ENCODE assay signal across 11 cellular contexts in the genomic region with DNA sequence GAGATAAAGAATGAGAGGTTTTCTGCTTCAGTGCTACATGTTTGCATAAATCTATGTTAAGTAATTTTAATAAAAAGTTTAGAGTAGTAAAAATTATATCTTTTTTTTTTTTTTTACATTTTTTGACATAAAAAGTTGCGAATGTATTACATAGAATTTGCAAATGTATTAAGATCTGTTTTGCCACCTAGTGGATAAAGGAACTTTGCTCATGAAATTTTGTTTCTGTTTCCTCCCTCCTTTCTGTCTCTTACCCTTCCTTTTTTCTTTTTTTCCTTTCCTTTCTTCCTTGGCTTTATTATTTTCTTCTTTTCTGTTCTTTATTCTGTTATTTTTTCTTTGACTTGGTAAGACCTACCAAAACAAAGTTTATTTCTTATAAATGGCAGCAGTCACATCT. TPM values are rescaled to one million over a fixed set of nuclear protein-coding genes. Genes with fewer than 3 reads are reported as not detected.
DNase-seq lines count a peak whose midpoint lies in the region; ATAC-seq, FAIRE-seq and TF ChIP-seq lines count a peak whose summit lies in the region.
"Had no signal": no experiment of that assay in that cellular context is flagged by ENCODE, and none has a peak within 500 bp of the region (broad histone marks: within the 10 kb centered on the region; RNA-seq: fewer than 3 reads in every experiment).

No MANE protein-coding gene starts in this region.

- H2BK12ac ChIP-seq in mesenchymal stem cell (ENCODE audit: low read length in 2 of 2), result no peak overlapping the region

- no peak overlapping the region for H2BK20ac ChIP-seq in IMR-90 (ENCODE audit: low read depth, low read length)

- H3K14ac ChIP-seq in IMR-90 (replicated peaks; ENCODE audit: low read depth, low read length) (no peak overlapping the region), mesenchymal stem cell (ENCODE audit: low read length in 2 of 2) (no peak overlapping the region)

- H3K18ac ChIP-seq in IMR-90 (ENCODE audit: low read depth, low read length), result no peak overlapping the region
- no peak overlapping the region for H3K18ac ChIP-seq in mesenchymal stem cell (ENCODE audit: low read depth in 1 of 2, low read length in 2 of 2)

- H4K5ac ChIP-seq in IMR-90 (ENCODE audit: low read depth, low read length), result no peak overlapping the region

- POLR2A ChIA-PET in BJ (lab: Charles Lee) (no interaction called here), IMR-90 (lab: Charles Lee; ENCODE audit: unreplicated experiment) (no interaction called here), GM12878 (lab: Charles Lee) (no interaction called here)

- H4K91ac ChIP-seq in IMR-90 (ENCODE audit: insufficient read depth, low read depth, low read length), result no peak overlapping the region
- no peak overlapping the region for H4K91ac ChIP-seq in mesenchymal stem cell (ENCODE audit: low read length)

- H3K4me3 ChIP-seq in BJ (ENCODE audit: low read depth, low read length) (no peak overlapping the region), IMR-90 (ENCODE audit: insufficient read depth, low read depth, low read length) (no peak overlapping the region), GM12878 (no peak overlapping the region), mesenchymal stem cell (ENCODE audit: insufficient read depth in 1 of 2, low read depth in 1 of 2, low read length in 2 of 2) (no peak overlapping the region)
- H3K4me3 ChIP-seq: SJSA1 had no signal

- H3K27ac ChIP-seq in IMR-90 (ENCODE audit: insufficient read depth, low read length) (no peak overlapping the region), GM12878 (ENCODE audit: control insufficient read depth, insufficient read depth) (no peak overlapping the region), mesenchymal stem cell (ENCODE audit: low read length, poor library complexity, severe bottlenecking) (no peak overlapping the region)
- H3K27ac ChIP-seq: SJSA1 had no signal

- TF ChIP-seq POLR2A in IMR-90 (IDR thresholded peaks at IDR 0.05; ENCODE audit: low read depth, low read length) (no peak), GM12878 (IDR thresholded peaks at IDR 0.05; ENCODE audit: low read depth, low read length) (no peak)

- no CpG with 5 or more reads among the region's 1 CpG for WGBS in IMR-90 (ENCODE audit: extremely low coverage in 2 of 2, insufficient read length in 1 of 2), 2 experiments
- 100% methylated on average over 1 of the region's 1 CpG for WGBS in GM12878 (ENCODE audit: insufficient coverage, insufficient replicate concordance, low lambda C conversion rate, missing lambda C conversion rate)
- WGBS in mesenchymal stem cell, result no CpG with 5 or more reads among the region's 1 CpG

- H2AFZ ChIP-seq in IMR-90 (replicated peaks; ENCODE audit: low read length, poor library complexity), result no peak overlapping the region
- H2AFZ ChIP-seq in GM12878 (ENCODE audit: control insufficient read depth, low read depth, low read length), result no peak overlapping the region
- no peak overlapping the region for H2AFZ ChIP-seq in mesenchymal stem cell (ENCODE audit: low read depth, low read length)

- ATAC-seq in IMR-90 (ENCODE audit: low read depth) (no peak), GM12878 (no peak)

- H3K79me1 ChIP-seq in IMR-90 (ENCODE audit: low read depth in 1 of 2, low read length in 2 of 2), result peaks cover 7 to 23% of the 10 kb centered on the region in 2 experiments; a peak in 3 of 4 replicates
- H3K79me1 ChIP-seq in mesenchymal stem cell (replicated peaks; ENCODE audit: low read length, poor library complexity, severe bottlenecking), result peaks cover 7% of the 10 kb centered on the region

- TF ChIP-seq CTCF in BJ (IDR thresholded peaks at IDR 0.05; ENCODE audit: insufficient read depth, low read depth, low read length) (0 out of 2 replicates have a peak, but pooled peaks have one; percentile 15), IMR-90 (conservative IDR thresholded peaks at IDR 0.05; ENCODE audit: low read depth, low read length) (peak; percentile 29; the same call in 1 of the 2 replicates), GM12878 (IDR thresholded peaks at IDR 0.05 in 2 of 3, conservative IDR thresholded peaks at IDR 0.05 in 1 of 3; ENCODE audit: control insufficient read depth in 2 of 3, extremely low read depth in 1 of 3, insufficient read depth in 1 of 3, low read depth in 3 of 3, low read length in 3 of 3) (peak in 2 of 3 experiments; percentile 21 to 38; a peak in 2 of 6 replicates)

- no peak for FAIRE-seq in GM12878 (lab: Jason Lieb, UNC)

- no peak overlapping the region for H3K23ac ChIP-seq in IMR-90 (ENCODE audit: low read depth, low read length)
- no peak overlapping the region for H3K23ac ChIP-seq in mesenchymal stem cell (ENCODE audit: low read length in 2 of 2)

- SMC1A ChIA-PET in GM12878 (lab: Charles Lee; ENCODE audit: uncharacterized antibody, unreplicated experiment), result interaction anchor here (1.0 kb wide), 1 partner anchor 146 kb away, joined by 4 read pairs; no protein-coding TSS in a partner anchor

- H3K27me3 ChIP-seq in BJ (ENCODE audit: control insufficient read depth, insufficient read depth, low read length) (no peaks in the 10 kb centered on the region), IMR-90 (ENCODE audit: control insufficient read depth, insufficient read depth, low read length) (no peaks in the 10 kb centered on the region), GM12878 (replicated peaks in 1 of 2; ENCODE audit: control insufficient read depth in 2 of 2, insufficient read depth in 2 of 2, low read length in 1 of 2) (no peaks in the 10 kb centered on the region), mesenchymal stem cell (ENCODE audit: control insufficient read depth in 1 of 2, insufficient read depth in 1 of 2, low read length in 2 of 2) (no peaks in the 10 kb centered on the region)
- H3K27me3 ChIP-seq: SJSA1 had no signal

- H2BK5ac ChIP-seq in IMR-90 (ENCODE audit: low read depth, low read length, poor library complexity, severe bottlenecking) (no peak overlapping the region), mesenchymal stem cell (ENCODE audit: low read depth, low read length, poor library complexity, severe bottlenecking) (no peak overlapping the region)

- no peak overlapping the region for H3K9ac ChIP-seq in IMR-90 (ENCODE audit: low read depth, low read length)
- no peak overlapping the region for H3K9ac ChIP-seq in GM12878 (ENCODE audit: control insufficient read depth, insufficient read depth, low read length)
- H3K9ac ChIP-seq in mesenchymal stem cell (ENCODE audit: low read length), result peak overlapping the region; percentile 0

- no peak overlapping the region for H3K4me2 ChIP-seq in IMR-90 (ENCODE audit: low read depth, low read length)
- H3K4me2 ChIP-seq in GM12878 (ENCODE audit: control insufficient read depth, insufficient read depth), result no peak overlapping the region
- H3K4me2 ChIP-seq in mesenchymal stem cell (ENCODE audit: low read length, poor library complexity, severe bottlenecking), result no peak overlapping the region

- dilution Hi-C loops in IMR-90 (cut with HindIII; ENCODE audit: low sequenced_read_pairs, unreplicated experiment), result no loop called here

- in situ Hi-C loops in IMR-90 (cut with MboI; ENCODE audit: low sequenced_read_pairs) (no loop called here), GM12878 (cut with MboI) (no loop called here)

- no peak overlapping the region for H2BK120ac ChIP-seq in IMR-90 (ENCODE audit: low read depth, low read length)
- H2BK120ac ChIP-seq in mesenchymal stem cell (ENCODE audit: low read depth, low read length), result no peak overlapping the region

- H2BK15ac ChIP-seq in IMR-90 (ENCODE audit: low read depth, low read length) (no peak overlapping the region), mesenchymal stem cell (ENCODE audit: low read depth, poor library complexity, severe bottlenecking) (no peak overlapping the region)

- BruUV-seq in IMR-90 (replicated peaks; lab: Mats Ljungman, UMichigan), result no TSS peak
- BruUV-seq in GM12878 (replicated peaks; lab: Mats Ljungman, UMichigan), result no TSS peak

- no peaks in the 10 kb centered on the region for H3K9me1 ChIP-seq in IMR-90 (ENCODE audit: insufficient read depth, low read length)

- H4K8ac ChIP-seq in IMR-90 (ENCODE audit: low read depth in 2 of 2, low read length in 2 of 2) (no peak overlapping the region), mesenchymal stem cell (ENCODE audit: low read length) (no peak overlapping the region)

- H3K9me3 ChIP-seq in IMR-90 (ENCODE audit: control insufficient read depth, insufficient read depth, low read length) (no peaks in the 10 kb centered on the region), GM12878 (replicated peaks; ENCODE audit: control insufficient read depth, insufficient read depth, low read length) (no peaks in the 10 kb centered on the region), mesenchymal stem cell (ENCODE audit: control insufficient read depth, low read length) (no peaks in the 10 kb centered on the region)
- H3K9me3 ChIP-seq: SJSA1 had no signal

- intact Hi-C loops in IMR-90 (cut with micrococcal nuclease), result loop anchor here (2.0 kb wide), 2 partner anchors 58 to 146 kb away; a partner anchor contains a TSS
- intact Hi-C loops in GM12878 (cut with micrococcal nuclease; ENCODE audit: unreplicated experiment), result loop anchor here (5.0 kb wide), 1 partner anchor 252 kb away; no protein-coding TSS in a partner anchor

- H3K4ac ChIP-seq in IMR-90 (ENCODE audit: low read depth, low read length), result no peak overlapping the region
- H3K4ac ChIP-seq in mesenchymal stem cell (ENCODE audit: low read depth in 1 of 2, low read length in 2 of 2), result no peak overlapping the region

- H2AK5ac ChIP-seq in IMR-90 (ENCODE audit: low read depth, low read length), result no peak overlapping the region
- no peak overlapping the region for H2AK5ac ChIP-seq in mesenchymal stem cell (ENCODE audit: low read length, severe bottlenecking)

- H2AK9ac ChIP-seq in IMR-90 (replicated peaks; ENCODE audit: low read depth, low read length, poor library complexity), result no peak overlapping the region

- RAD21 ChIA-PET in GM12878 (lab: Charles Lee; ENCODE audit: unreplicated experiment), result no interaction called here

- CTCF ChIA-PET in BJ (lab: Yijun Ruan, JAX), result no interaction called here
- CTCF ChIA-PET in IMR-90 (lab: Yijun Ruan, JAX), result no interaction called here
- CTCF ChIA-PET in GM12878 (lab: Yijun Ruan, JAX), result no interaction called here

- no peaks in the 10 kb centered on the region for H3K79me2 ChIP-seq in GM12878 (ENCODE audit: control insufficient read depth, insufficient read depth, low read length)

- H3K56ac ChIP-seq in IMR-90 (ENCODE audit: extremely low read depth, insufficient read depth, low read length), result no peak overlapping the region

- H4K20me1 ChIP-seq in IMR-90 (ENCODE audit: insufficient read depth, low read length) (no peaks in the 10 kb centered on the region), GM12878 (ENCODE audit: control insufficient read depth, insufficient read depth) (no peaks in the 10 kb centered on the region)

- H3K36me3 ChIP-seq in BJ (ENCODE audit: control insufficient read depth, insufficient read depth, low read length) (0 out of 2 replicates have a peak, but pooled peaks cover 1% of the 10 kb centered on the region), IMR-90 (ENCODE audit: control insufficient read depth, insufficient read depth, low read length) (peaks cover 12% of the 10 kb centered on the region), GM12878 (ENCODE audit: control insufficient read depth in 2 of 2, insufficient read depth in 2 of 2, low read length in 1 of 2) (peaks cover 0 to 6% of the 10 kb centered on the region in 2 experiments; a peak in 3 of 4 replicates), mesenchymal stem cell (ENCODE audit: control insufficient read depth in 1 of 2, insufficient read depth in 2 of 2, low read depth in 1 of 2, low read length in 2 of 2) (peaks cover 10 to 73% of the 10 kb centered on the region in 2 experiments)

- TF ChIP-seq RAD21 in IMR-90 (IDR thresholded peaks at IDR 0.05; ENCODE audit: low read length) (0 out of 2 replicates have a peak, but pooled peaks have one; percentile 13), GM12878 (IDR thresholded peaks at IDR 0.05; ENCODE audit: insufficient read depth, low read depth, low read length) (peak; percentile 28; the same call in 1 of the 2 replicates)

- DNase-seq in BJ (ENCODE audit: low read depth), result no peak
- DNase-seq in IMR-90, result no peak
- no peak for DNase-seq in GM12878 (ENCODE audit: low read depth, low spot score)
- no peak for DNase-seq in mesenchymal stem cell
- no peak for DNase-seq in NCI-H82 (lab: John Stamatoyannopoulos, UW)
- no peak for DNase-seq in HuH-7 (ENCODE audit: low spot score)
- DNase-seq in NK-92 (lab: John Stamatoyannopoulos, UW; ENCODE audit: unreplicated experiment), result no peak
- no peak for DNase-seq in activated CD8-positive, alpha-beta memory T cell treated with anti-CD3 and anti-CD28 coated beads for 24 hours
- DNase-seq: activated CD4-positive, alpha-beta T cell treated with anti-CD3 and anti-CD28 coated beads for 4 hours; DMS153 had no signal

- H3K4me1 ChIP-seq in IMR-90 (ENCODE audit: control insufficient read depth, insufficient read depth, low read length) (peaks cover 5% of the 10 kb centered on the region), GM12878 (ENCODE audit: control insufficient read depth, insufficient read depth, low read length) (no peaks in the 10 kb centered on the region), mesenchymal stem cell (ENCODE audit: control insufficient read depth, insufficient read depth, low read depth, low read length) (no peaks in the 10 kb centered on the region)

- no peak for TF ChIP-seq EP300 in GM12878 (IDR thresholded peaks at IDR 0.05; ENCODE audit: borderline replicate concordance in 1 of 2, control insufficient read depth in 1 of 2, low read depth in 2 of 2, low read length in 2 of 2)

RNA-seq across cellular contexts. Expression of a gene that starts 58.5 kb away (rescaled TPM):
- polyA plus RNA-seq in BJ (2011; rRNA removed) (0.40 and 0.54 TPM in 2 replicates), IMR-90 (2012; rRNA removed) (0.56 and 0.79 TPM in 2 replicates), GM12878 (2011; rRNA removed) (0.43 and 0.66 TPM in 2 replicates), GM12878 (2014; fragmentation: Illumina TruSeq; extraction: Trizol) (0.33 and 0.53 TPM in 2 replicates), GM12878 (2014; fragmentation: Nextera tagmentation; extraction: Ambion mirVana) (under 1 TPM; 0.15 to 0.45 TPM), GM12878 (2014; rRNA removed) (0.70 and 0.72 TPM in 2 replicates), GM12878 (2016; fragmentation: Nextera tagmentation; extraction: Ambion mirVana) (under 1 TPM; 0.45 to 0.48 TPM)
- polyA minus RNA-seq in BJ (2011; rRNA and poly(A)+ RNA removed), result 0.14 and 0.21 TPM in 2 replicates
- total RNA-seq in IMR-90 (2012; rRNA removed) (0.72 and 0.83 TPM in 2 replicates), GM12878 (2014; rRNA removed) (0.28 and 1.3 TPM in 2 replicates), GM12878 (2014; rRNA removed; fragmentation: Illumina TruSeq; extraction: Trizol) (0.36 and 0.64 TPM in 2 replicates), GM12878 (2021) (0.28 and 0.29 TPM in 2 replicates)
- polyA plus RNA-seq in IMR-90 (2012; cell fraction: cytosol; rRNA removed), result 0.24 TPM in 2 replicates
- polyA plus RNA-seq in IMR-90 (2012; cell fraction: nucleus; rRNA removed; ENCODE audit: low replicate concordance), result 0.16 and 1.5 TPM in 2 replicates
- 0.86 and 2.3 TPM in 2 replicates for total RNA-seq in GM12878 (2013; cell fraction: nucleolus; rRNA removed)
- not detected for polyA plus RNA-seq in GM12878 (2011; ENCODE audit: low read depth)
- polyA plus RNA-seq in GM12878 (2011; cell fraction: cytosol; rRNA removed), result 0.23 and 0.49 TPM in 2 replicates
- 0.22 and 0.35 TPM in 2 replicates for polyA plus RNA-seq in GM12878 (2011; cell fraction: nucleus; rRNA removed)
- 0.32 TPM in 1 of 2 replicates, not detected in the other for polyA plus RNA-seq in GM12878 (2012)
- 1.5 and 1.8 TPM in 2 replicates for polyA minus RNA-seq in GM12878 (2011; rRNA and poly(A)+ RNA removed)
- not detected in 2 replicates for polyA minus RNA-seq in GM12878 (2011; cell fraction: cytosol; rRNA and poly(A)+ RNA removed)
- polyA minus RNA-seq in GM12878 (2011; cell fraction: nucleus; rRNA and poly(A)+ RNA removed), result 2.4 and 3.5 TPM in 2 replicates
- 0.55 TPM for polyA plus RNA-seq in mesenchymal stem cell (2013, experiment 1 of 2)
- polyA plus RNA-seq in mesenchymal stem cell (2013, experiment 2 of 2), result 0.55 TPM

RNA-seq across cellular contexts. Expression of a gene that starts 59.6 kb away (rescaled TPM):
- polyA plus RNA-seq in BJ (2011; rRNA removed), result 43.9 and 68.7 TPM in 2 replicates
- polyA minus RNA-seq in BJ (2011; rRNA and poly(A)+ RNA removed), result 29.5 and 31.9 TPM in 2 replicates
- total RNA-seq in IMR-90 (2012; rRNA removed), result 63.1 and 110 TPM in 2 replicates
- polyA plus RNA-seq in IMR-90 (2012; rRNA removed), result 57.7 and 59.0 TPM in 2 replicates
- 37.1 and 54.2 TPM in 2 replicates for polyA plus RNA-seq in IMR-90 (2012; cell fraction: cytosol; rRNA removed)
- 25.1 and 52.9 TPM in 2 replicates for polyA plus RNA-seq in IMR-90 (2012; cell fraction: nucleus; rRNA removed; ENCODE audit: low replicate concordance)
- 191 and 209 TPM in 2 replicates for total RNA-seq in GM12878 (2013; cell fraction: nucleolus; rRNA removed)
- total RNA-seq in GM12878 (2014; rRNA removed), result 112 and 126 TPM in 2 replicates
- 117 and 123 TPM in 2 replicates for total RNA-seq in GM12878 (2014; rRNA removed; fragmentation: Illumina TruSeq; extraction: Trizol)
- 144 and 150 TPM in 2 replicates for total RNA-seq in GM12878 (2021)
- 21.4 TPM for polyA plus RNA-seq in GM12878 (2011; ENCODE audit: low read depth)
- 132 and 180 TPM in 2 replicates for polyA plus RNA-seq in GM12878 (2011; rRNA removed)
- polyA plus RNA-seq in GM12878 (2011; cell fraction: cytosol; rRNA removed), result 60.1 and 71.2 TPM in 2 replicates
- 102 and 104 TPM in 2 replicates for polyA plus RNA-seq in GM12878 (2011; cell fraction: nucleus; rRNA removed)
- 32.8 and 42.2 TPM in 2 replicates for polyA plus RNA-seq in GM12878 (2012)
- 137 and 148 TPM in 2 replicates for polyA plus RNA-seq in GM12878 (2014; fragmentation: Illumina TruSeq; extraction: Trizol)
- polyA plus RNA-seq in GM12878 (2014; fragmentation: Nextera tagmentation; extraction: Ambion mirVana), result 10 to 100 TPM; 46.7 to 61.5 TPM
- 107 and 122 TPM in 2 replicates for polyA plus RNA-seq in GM12878 (2014; rRNA removed)
- polyA plus RNA-seq in GM12878 (2016; fragmentation: Nextera tagmentation; extraction: Ambion mirVana), result 100 to 1,000 TPM; 127 to 130 TPM
- 77.5 and 87.0 TPM in 2 replicates for polyA minus RNA-seq in GM12878 (2011; rRNA and poly(A)+ RNA removed)
- polyA minus RNA-seq in GM12878 (2011; cell fraction: cytosol; rRNA and poly(A)+ RNA removed), result 47.4 and 57.9 TPM in 2 replicates
- 127 and 198 TPM in 2 replicates for polyA minus RNA-seq in GM12878 (2011; cell fraction: nucleus; rRNA and poly(A)+ RNA removed)
- 83.5 TPM for polyA plus RNA-seq in mesenchymal stem cell (2013, experiment 1 of 2)
- polyA plus RNA-seq in mesenchymal stem cell (2013, experiment 2 of 2), result 86.8 TPM
